Comparison of ENCODE assay signal across 1 cellular context in genomic region chr2:20822535-20823490, GRCh38.
TF ChIP-seq lines count a peak whose summit lies in the region.

Gene LDAH, minus strand, starts transcription at chr2:20823101. Its CDS starts 21,638 bp downstream, at chr2:20801463.

TF ChIP-seq in K562, 482 proteins besides CTCF, POLR2A, EP300 and RAD21 (continued from another document and continues in another):
- TF ChIP-seq HMGN3 (IDR thresholded peaks at IDR 0.05; ENCODE audit: borderline replicate concordance, extremely low read depth, insufficient read length, low read depth, low read length) (peak; percentile 66), FOXM1 (IDR thresholded peaks at IDR 0.05; ENCODE audit: low read depth) (no peak; the same call in 1 of the 2 replicates), FOXM1 (CRISPR knock-in tag; IDR thresholded peaks at IDR 0.05; ENCODE audit: low read depth) (peak; percentile 56; the same call in 1 of the 2 replicates), NFRKB (IDR thresholded peaks at IDR 0.05; ENCODE audit: low read depth) (0 out of 2 replicates have a peak, but pooled peaks have one; percentile 65), ZNF140 (CRISPR knock-in tag; IDR thresholded peaks at IDR 0.05) (no peak), ZBTB1 (CRISPR knock-in tag; IDR thresholded peaks at IDR 0.05; ENCODE audit: borderline replicate concordance, low read depth) (no peak), THAP12 (CRISPR knock-in tag; IDR thresholded peaks at IDR 0.05) (peak; percentile 69; the same call in 1 of the 2 replicates), ZNF512 (tag; IDR thresholded peaks at IDR 0.05) (peak; percentile 51; the same call in 1 of the 2 replicates), CHD1 (IDR thresholded peaks at IDR 0.05; ENCODE audit: low read length) (peak; percentile 72), ZNF436 (CRISPR knock-in tag; IDR thresholded peaks at IDR 0.05) (no peak), RHOXF2B (CRISPR knock-in tag; conservative IDR thresholded peaks at IDR 0.05) (no peak), ESRRA (IDR thresholded peaks at IDR 0.05; ENCODE audit: borderline replicate concordance, low read depth) (no peak), CREM (IDR thresholded peaks at IDR 0.05; ENCODE audit: low read depth) (peak; percentile 99), RBFOX2 (IDR thresholded peaks at IDR 0.05; ENCODE audit: low read depth, low read length) (peak; percentile 85), TCF15 (CRISPR knock-in tag; IDR thresholded peaks at IDR 0.05) (no peak), TCF7 (IDR thresholded peaks at IDR 0.05; ENCODE audit: borderline replicate concordance) (no peak), OTX1 (CRISPR knock-in tag; IDR thresholded peaks at IDR 0.05) (no peak), CHAMP1 (IDR thresholded peaks at IDR 0.05) (peak; percentile 86), ZBTB7A (IDR thresholded peaks at IDR 0.05; ENCODE audit: borderline replicate concordance, control insufficient read depth, low read depth, low read length) (peak; percentile 85; the same call in 1 of the 2 replicates), IFI16 (CRISPR knock-in tag; IDR thresholded peaks at IDR 0.05) (no peak), NR2C2 (CRISPR knock-in tag; IDR thresholded peaks at IDR 0.05) (peak; percentile 51; the same call in 1 of the 2 replicates), NR2C2 (tag; IDR thresholded peaks at IDR 0.05) (peak; percentile 83), ZBTB2 (IDR thresholded peaks at IDR 0.05) (no peak), SMARCE1 (IDR thresholded peaks at IDR 0.05) (0 out of 2 replicates have a peak, but pooled peaks have one; percentile 30), SPI1 (IDR thresholded peaks at IDR 0.05; ENCODE audit: borderline replicate concordance, low read depth, low read length) (peak; percentile 6; the same call in 1 of the 2 replicates), ZNF398 (CRISPR knock-in tag; IDR thresholded peaks at IDR 0.05) (no peak), SUPT5H (IDR thresholded peaks at IDR 0.05) (peak; percentile 86), NEUROD1 (IDR thresholded peaks at IDR 0.05; ENCODE audit: borderline replicate concordance, low read depth, low read length, partially characterized antibody) (peak; percentile 63), ZNF12 (CRISPR knock-in tag; IDR thresholded peaks at IDR 0.05) (no peak), DNMT1 (IDR thresholded peaks at IDR 0.05) (no peak), ZNF143 (CRISPR knock-in tag; IDR thresholded peaks at IDR 0.05) (peak; percentile 75), MBD2 (IDR thresholded peaks at IDR 0.05; ENCODE audit: borderline replicate concordance, low read depth) (peak; percentile 81; the same call in 1 of the 2 replicates), TOE1 (IDR thresholded peaks at IDR 0.05; ENCODE audit: borderline replicate concordance) (peak; percentile 59), TOE1 (CRISPR knock-in tag; IDR thresholded peaks at IDR 0.05; ENCODE audit: borderline replicate concordance, low read depth) (0 out of 2 replicates have a peak, but pooled peaks have one; percentile 35), SMARCC2 (IDR thresholded peaks at IDR 0.05; ENCODE audit: low read depth) (0 out of 2 replicates have a peak, but pooled peaks have one; percentile 18), CREB1 (IDR thresholded peaks at IDR 0.05) (peak; percentile 97), CREB1 (CRISPR knock-in tag; IDR thresholded peaks at IDR 0.05) (peak; percentile 99), PHF20 (IDR thresholded peaks at IDR 0.05; ENCODE audit: partially characterized antibody) (peak; percentile 98), MXD1 (CRISPR knock-in tag; IDR thresholded peaks at IDR 0.05; ENCODE audit: borderline replicate concordance, poor library complexity, severe bottlenecking) (peak; percentile 15), MTA1 (IDR thresholded peaks at IDR 0.05; ENCODE audit: borderline replicate concordance) (peak; percentile 99), NCOA6 (IDR thresholded peaks at IDR 0.05) (no peak), ZBTB43 (CRISPR knock-in tag; IDR thresholded peaks at IDR 0.05) (peak; percentile 66; the same call in 1 of the 2 replicates), NCOR1 (IDR thresholded peaks at IDR 0.05) (peak; percentile 21; the same call in 1 of the 2 replicates), ZNF444 (CRISPR knock-in tag; IDR thresholded peaks at IDR 0.05) (no peak), HDAC2 (IDR thresholded peaks at IDR 0.05) (peak; percentile 65), SMAD2 (IDR thresholded peaks at IDR 0.05; ENCODE audit: low read depth, low read length) (no peak), SAP30 (IDR thresholded peaks at IDR 0.05; ENCODE audit: borderline replicate concordance, insufficient read depth, low read depth, low read length, poor library complexity, severe bottlenecking) (no peak), PHF8 (IDR thresholded peaks at IDR 0.05; ENCODE audit: borderline replicate concordance, low read length) (peak; percentile 90), DPF2 (IDR thresholded peaks at IDR 0.05) (peak; percentile 48; the same call in 1 of the 2 replicates), EHMT2 (IDR thresholded peaks at IDR 0.05) (peak; percentile 66; the same call in 1 of the 2 replicates), CC2D1A (IDR thresholded peaks at IDR 0.05) (peak; percentile 82), RAD51 (IDR thresholded peaks at IDR 0.05; ENCODE audit: borderline replicate concordance, low read depth) (peak; percentile 63; the same call in 1 of the 2 replicates), MTA3 (IDR thresholded peaks at IDR 0.05; ENCODE audit: borderline replicate concordance) (peak; percentile 78; the same call in 1 of the 2 replicates), XRCC5 (IDR thresholded peaks at IDR 0.05; ENCODE audit: low read depth, low read length) (0 out of 2 replicates have a peak, but pooled peaks have one; percentile 23), EWSR1 (IDR thresholded peaks at IDR 0.05; ENCODE audit: borderline replicate concordance, low read depth, partially characterized antibody) (no peak), LARP7 (IDR thresholded peaks at IDR 0.05) (no peak), HCFC1 (IDR thresholded peaks at IDR 0.05; ENCODE audit: low read depth, low read length) (peak; percentile 86), TFAP4 (CRISPR knock-in tag; IDR thresholded peaks at IDR 0.05; ENCODE audit: borderline replicate concordance) (peak; percentile 98), POLR2G (IDR thresholded peaks at IDR 0.05; ENCODE audit: low read depth, low read length) (peak; percentile 85), CBFA2T2 (conservative IDR thresholded peaks at IDR 0.05) (0 out of 2 replicates have a peak, but pooled peaks have one; percentile 4), KAT8 (IDR thresholded peaks at IDR 0.05; ENCODE audit: low read depth) (peak; percentile 58; the same call in 1 of the 2 replicates), GTF2B (IDR thresholded peaks at IDR 0.05; ENCODE audit: extremely low read depth, insufficient read length) (no peak)
